ENCODE assay signal across 20 cellular contexts in the genomic region with DNA sequence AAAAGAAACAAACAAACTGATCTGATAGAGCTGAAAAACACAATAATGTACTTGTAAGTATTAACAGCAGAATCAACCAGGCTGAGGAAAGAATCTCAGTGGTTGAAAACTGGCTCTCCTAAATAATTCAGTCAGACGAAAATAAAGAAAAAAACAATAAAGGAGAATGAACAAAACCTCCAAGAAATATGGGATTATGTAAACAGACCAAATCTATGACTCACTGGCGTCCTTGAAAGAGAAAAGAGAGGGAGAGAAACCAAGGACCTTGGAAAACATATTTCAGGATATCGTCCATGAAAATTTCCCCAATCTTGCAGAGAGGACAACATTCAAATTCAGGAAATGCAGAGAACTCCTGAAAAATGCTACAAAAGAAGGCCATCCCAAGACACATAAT.
A peak's percentile ranks its signal among the peaks of the same experiment; 100 is the strongest.
DNase-seq lines count a peak whose midpoint lies in the region; ATAC-seq, FAIRE-seq and TF ChIP-seq lines count a peak whose summit lies in the region.
"Had no signal": no experiment of that assay in that cellular context is flagged by ENCODE, and none has a peak within 500 bp of the region (broad histone marks: within the 10 kb centered on the region; RNA-seq: fewer than 3 reads in every experiment).

No MANE protein-coding gene starts in this region.

- peaks cover 12% of the 10 kb centered on the region for H3K9me3 Mint-ChIP-seq in chondrocyte (ENCODE audit: low read depth)

- H3K4me1 ChIP-seq in A549 (peaks cover 6% of the 10 kb centered on the region; the same call in 1 of the 3 replicates), HAP-1 (no peaks in the 10 kb centered on the region)

- ATAC-seq in A549 = no peak

- no peaks in the 10 kb centered on the region for H3K27me3 ChIP-seq in HAP-1 (ENCODE audit: low read depth)
- H3K27me3 ChIP-seq: BLaER1 treated with 17β-estradiol and CSF1 and Interleukin-3, amounts not matched to agents 10 nM and 100 nM had no signal

- CTCF ChIA-PET in A549 (lab: Yijun Ruan, JAX) = no interaction called here

- TF ChIP-seq CTCF in A549 (IDR thresholded peaks at IDR 0.05) (no peak), chondrocyte (IDR thresholded peaks at IDR 0.05) (no peak)

- H3K9me3 ChIP-seq in A549 = no peaks in the 10 kb centered on the region
- no peaks in the 10 kb centered on the region for H3K9me3 ChIP-seq in HAP-1

- no peak for FAIRE-seq in A549 (lab: Jason Lieb, UNC)
- FAIRE-seq: HTR-8/SVneo had no signal

- H3K27ac ChIP-seq in A549 (no peak overlapping the region), substantia nigra (ENCODE audit: low read depth, low read length, poor library complexity, severe bottlenecking) (no peak overlapping the region)

- TF ChIP-seq EP300 in A549 (IDR thresholded peaks at IDR 0.05) = no peak

- DNase-seq in A549 (ENCODE audit: low read depth in 1 of 2, low spot score in 1 of 2) = no peak
- DNase-seq in HCEC 1CT = peak; percentile 29
- peak; percentile 5 for DNase-seq in astrocyte of the hippocampus (ENCODE audit: low read depth, low spot score)
- DNase-seq in fibroblast of peridontal ligament (ENCODE audit: extremely low read depth) = peak; percentile 71
- no peak for DNase-seq in NCI-H1092 (lab: John Stamatoyannopoulos, UW)
- DNase-seq in HAP-1 (ENCODE audit: low spot score in 2 of 2) = no peak
- DNase-seq in substantia nigra (lab: John Stamatoyannopoulos, UW) = no peak
- no peak for DNase-seq in chondrocyte (ENCODE audit: low spot score)
- DNase-seq: 8988T, H9, MV-4-11, NCI-H1417 treated with DMSO at 0.1 percent for 48 hours, NCI-H2029, NCI-H2171, NCI-H748 treated with DMSO at 0.1 percent for 48 hours, OCI-M1, RPMI8226, SIG-M5 had no signal

- H3K4me2 ChIP-seq in A549 = peak overlapping the region; percentile 27

- 31% methylated on average over 3 of the region's 3 CpGs for WGBS in A549 (ENCODE audit: missing lambda C conversion rate)

- H3K4me1 Mint-ChIP-seq in chondrocyte (ENCODE audit: low read depth) = peaks cover 10% of the 10 kb centered on the region

- H3K4me3 Mint-ChIP-seq in chondrocyte (ENCODE audit: unreplicated experiment) = no peak overlapping the region
- H3K4me3 Mint-ChIP-seq: H9 had no signal

- no peak overlapping the region for H3K4me3 ChIP-seq in A549
- H3K4me3 ChIP-seq in HAP-1 = no peak overlapping the region
- H3K4me3 ChIP-seq: BLaER1 treated with 17β-estradiol and CSF1 and Interleukin-3, amounts not matched to agents 10 nM and 100 nM had no signal

- H3K36me3 ChIP-seq in HAP-1 (replicated peaks) = no peaks in the 10 kb centered on the region
- H3K36me3 ChIP-seq: BLaER1 treated with 17β-estradiol and CSF1 and Interleukin-3, amounts not matched to agents 10 nM and 100 nM had no signal

- TF ChIP-seq POLR2A in A549 (IDR thresholded peaks at IDR 0.05; ENCODE audit: low read length) = no peak

- no peaks in the 10 kb centered on the region for H3K27me3 Mint-ChIP-seq in chondrocyte (ENCODE audit: low read depth)

- no peak for TF ChIP-seq RAD21 in A549 (conservative IDR thresholded peaks at IDR 0.05 in 1 of 2, IDR thresholded peaks at IDR 0.05 in 1 of 2)

- in situ Hi-C loops in HAP-1 (cut with MboI; ENCODE audit: low sequenced_read_pairs) = no loop called here

- H3K27ac Mint-ChIP-seq in chondrocyte (ENCODE audit: unreplicated experiment) = no peak overlapping the region

- POLR2A ChIA-PET in A549 (lab: Yijun Ruan, JAX) = no interaction called here

- peaks cover 6% of the 10 kb centered on the region for H3K36me3 Mint-ChIP-seq in chondrocyte (ENCODE audit: low read depth)

TF ChIP-seq in A549, 52 proteins besides CTCF, POLR2A, EP300 and RAD21:
- TF ChIP-seq SMC3 (IDR thresholded peaks at IDR 0.05) = no peak
- no peak for TF ChIP-seq FOXS1 (CRISPR knock-in tag; IDR thresholded peaks at IDR 0.05)
- no peak for TF ChIP-seq RFX5 (IDR thresholded peaks at IDR 0.05)
- no peak for TF ChIP-seq FOSL2 (IDR thresholded peaks at IDR 0.05)
- peak; percentile 39; the same call in 1 of the 2 replicates for TF ChIP-seq FOSL2 (CRISPR knock-in tag; IDR thresholded peaks at IDR 0.05)
- TF ChIP-seq, protein P1, sequence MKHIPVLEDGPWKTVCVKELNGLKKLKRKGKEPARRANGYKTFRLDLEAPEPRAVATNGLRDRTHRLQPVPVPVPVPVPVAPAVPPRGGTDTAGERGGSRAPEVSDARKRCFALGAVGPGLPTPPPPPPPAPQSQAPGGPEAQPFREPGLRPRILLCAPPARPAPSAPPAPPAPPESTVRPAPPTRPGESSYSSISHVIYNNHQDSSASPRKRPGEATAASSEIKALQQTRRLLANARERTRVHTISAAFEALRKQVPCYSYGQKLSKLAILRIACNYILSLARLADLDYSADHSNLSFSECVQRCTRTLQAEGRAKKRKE (CRISPR knock-in tag; IDR thresholded peaks at IDR 0.05; ENCODE audit: low read depth) = no peak
- TF ChIP-seq ZFP36 (IDR thresholded peaks at IDR 0.05; ENCODE audit: borderline replicate concordance, partially characterized antibody) = no peak
- TF ChIP-seq ESRRA (IDR thresholded peaks at IDR 0.05; ENCODE audit: borderline replicate concordance, low read length) = no peak
TF ChIP-seq in A549: peak in this region for 1.

Comparison
In these comparisons a context has a peak if more than half of its experiments do, and no peak if none do; other contexts are left out.
1. DNase-seq: peak in HCEC 1CT (single experiment), astrocyte of the hippocampus (single experiment) and fibroblast of peridontal ligament (single experiment); none in A549 (0 of 2), NCI-H1092 (single experiment), HAP-1 (0 of 2), substantia nigra (0 of 49) and chondrocyte (single experiment).